Comparison of ENCODE assay signal across 8 cellular contexts in genomic region chr17:38492067-38493040, GRCh38.
A peak's percentile ranks its signal among the peaks of the same experiment; 100 is the strongest.
DNase-seq lines count a peak whose midpoint lies in the region; TF ChIP-seq lines count a peak whose summit lies in the region.
"Not testable (repeated sequence)": the region's sequence is repeated elsewhere in the genome, so short reads cannot be mapped to it uniquely, and the experiment has no call there.

No MANE protein-coding gene starts in this region.

- not testable (repeated sequence) for H3K27me3 Mint-ChIP-seq in activated CD4-positive, alpha-beta memory T cell treated with anti-CD3 and anti-CD28 coated beads for 36 hours

- H3K4me3 Mint-ChIP-seq in activated CD4-positive, alpha-beta memory T cell treated with anti-CD3 and anti-CD28 coated beads for 36 hours = not testable (repeated sequence)

- POLR2A ChIA-PET in activated CD4-positive, alpha-beta memory T cell treated with anti-CD3 and anti-CD28 coated beads for 36 hours (lab: Charles Lee) = not testable (repeated sequence)

- not testable (repeated sequence) for H3K27me3 ChIP-seq in tibial artery

- not testable (repeated sequence) for H3K9me3 Mint-ChIP-seq in activated CD4-positive, alpha-beta memory T cell treated with anti-CD3 and anti-CD28 coated beads for 36 hours

- DNase-seq in EL = peak; percentile 83
- peak; percentile 87 for DNase-seq in MV-4-11 (lab: John Stamatoyannopoulos, UW)
- DNase-seq in OCI-M1 (lab: John Stamatoyannopoulos, UW) = peak; percentile 93
- DNase-seq in activated CD4-positive, alpha-beta memory T cell treated with anti-CD3 and anti-CD28 coated beads for 36 hours = peak; percentile 95
- peak; percentile 91 to 92 for DNase-seq in cardiac fibroblast (ENCODE audit: low read depth in 2 of 2)
- peak; percentile 75 for DNase-seq in iPS-NIHi11 (ENCODE audit: low spot score)
- DNase-seq in renal cortical epithelial cell (ENCODE audit: low read depth) = peak; percentile 79
- DNase-seq in tibial artery = peak; percentile 91 to 94

- intact Hi-C loops in activated CD4-positive, alpha-beta memory T cell treated with anti-CD3 and anti-CD28 coated beads for 36 hours (cut with micrococcal nuclease) = loop anchor here (1.0 to 5.0 kb wide), 4 partner anchors 45 to 175 kb away; no protein-coding TSS in a partner anchor
- intact Hi-C loops in tibial artery (cut with DNase I; ENCODE audit: low total_unique reads) = loop anchor here (5.0 kb wide), 1 partner anchor 70 kb away; no protein-coding TSS in a partner anchor

- H3K27ac Mint-ChIP-seq in activated CD4-positive, alpha-beta memory T cell treated with anti-CD3 and anti-CD28 coated beads for 36 hours = not testable (repeated sequence)

- peak; percentile 75 for TF ChIP-seq CTCF in cardiac fibroblast (IDR thresholded peaks at IDR 0.05; ENCODE audit: low read depth, low read length)
- peak in 1 of 2 experiments; percentile 47 for TF ChIP-seq CTCF in tibial artery (IDR thresholded peaks at IDR 0.05)

- not testable (repeated sequence) for H3K4me3 ChIP-seq in cardiac fibroblast (replicated peaks in 1 of 2; ENCODE audit: low read depth in 2 of 2, low read length in 2 of 2); tibial artery

- peak overlapping the region in 1 of 2 donors; percentile 42 for H3K27ac ChIP-seq in tibial artery

- H3K4me1 ChIP-seq in tibial artery = not testable (repeated sequence)

- H3K36me3 ChIP-seq in tibial artery = peaks cover 68 to 84% (median 84%) of the 10 kb centered on the region in 3 donors

- not testable (repeated sequence) for H3K36me3 Mint-ChIP-seq in activated CD4-positive, alpha-beta memory T cell treated with anti-CD3 and anti-CD28 coated beads for 36 hours

- H3K9me3 ChIP-seq in tibial artery = not testable (repeated sequence)

- CTCF ChIA-PET in activated CD4-positive, alpha-beta memory T cell treated with anti-CD3 and anti-CD28 coated beads for 36 hours (lab: Charles Lee) = interaction anchor here (0.7 to 4.6 kb wide), 16 partner anchors 15 to 243 kb away, joined by 3 to 34 read pairs (median 4); no protein-coding TSS in a partner anchor

- H3K4me1 Mint-ChIP-seq in activated CD4-positive, alpha-beta memory T cell treated with anti-CD3 and anti-CD28 coated beads for 36 hours (ENCODE audit: low read depth) = not testable (repeated sequence)
